Comparison of ENCODE assay signal across 8 cellular contexts in genomic region chr1:42176902-42177519, GRCh38. TPM values are rescaled to one million over a fixed set of nuclear protein-coding genes. Genes with fewer than 3 reads are reported as not detected.
DNase-seq lines count a peak whose midpoint lies in the region; ATAC-seq, FAIRE-seq and TF ChIP-seq lines count a peak whose summit lies in the region.

No MANE protein-coding gene starts in this region.

- WGBS in HepG2 (ENCODE audit: low lambda C conversion rate): 87% methylated on average over 4 of the region's 4 CpGs
- 75 to 76% methylated on average over 4 of the region's 4 CpGs for WGBS in sigmoid colon, 2 donors

- POLR2A ChIA-PET in MCF 10A (lab: Yijun Ruan, JAX) (interaction anchor here (0.6 to 1.1 kb wide), 4 partner anchors 25 to 159 kb away, joined by 3 read pairs; no protein-coding TSS in a partner anchor), HepG2 (lab: Yijun Ruan, JAX) (no interaction called here)

- H3K9ac ChIP-seq in HepG2 (ENCODE audit: insufficient read depth, low read depth, low read length): no peak overlapping the region

- TF ChIP-seq RAD21 in HepG2 (CRISPR knock-in tag; IDR thresholded peaks at IDR 0.05): peak; percentile 42; the same call in 1 of the 2 replicates

- intact Hi-C loops in CD14-positive monocyte (cut with micrococcal nuclease): loop anchor here in 1 of 2 donors (10.0 kb wide), 1 partner anchor 602 kb away; no protein-coding TSS in a partner anchor
- intact Hi-C loops in MCF 10A (cut with micrococcal nuclease): loop anchor here (1.0 to 2.0 kb wide), 2 partner anchors 157 to 286 kb away; partner anchors contain the start of gene CCDC30
- intact Hi-C loops in HepG2 (cut with micrococcal nuclease; ENCODE audit: unreplicated experiment): no loop called here
- intact Hi-C loops in sigmoid colon (cut with DNase I): loop anchor here (5.0 to 10.0 kb wide), 2 partner anchors 278 to 795 kb away; partner anchors contain the start of genes PPCS and ZMYND12

- H3K27ac ChIP-seq in HepG2 (ENCODE audit: extremely low read length, insufficient read depth, low read length) (no peak overlapping the region), sigmoid colon (no peak overlapping the region)

- no peak overlapping the region for H2AFZ ChIP-seq in HepG2 (ENCODE audit: low read length)

- no peaks in the 10 kb centered on the region for H3K79me2 ChIP-seq in HepG2 (ENCODE audit: insufficient read depth, low read length)

- H3K4me3 Mint-ChIP-seq in CD14-positive monocyte: no peak overlapping the region
- H3K4me3 Mint-ChIP-seq in MCF 10A (ENCODE audit: unreplicated experiment): no peak overlapping the region

- H3K27me3 ChIP-seq in HepG2 (ENCODE audit: control insufficient read depth in 1 of 2, insufficient read depth in 2 of 2, low read length in 2 of 2) (no peaks in the 10 kb centered on the region), sigmoid colon (no peaks in the 10 kb centered on the region)

- ATAC-seq in HepG2: peak; percentile 73

- H3K27ac Mint-ChIP-seq in CD14-positive monocyte: no peak overlapping the region
- H3K27ac Mint-ChIP-seq in MCF 10A (ENCODE audit: low read depth, unreplicated experiment): no peak overlapping the region

- H3K4me1 ChIP-seq in HepG2 (ENCODE audit: insufficient read depth, low read length): peaks cover 9% of the 10 kb centered on the region
- H3K4me1 ChIP-seq in sigmoid colon: peaks cover 0 to 44% (median 23%) of the 10 kb centered on the region in 4 donors

- peaks cover 0 to 2% (median 1%) of the 10 kb centered on the region in 3 donors for H3K27me3 Mint-ChIP-seq in CD14-positive monocyte (ENCODE audit: low read depth in 3 of 3)
- no peaks in the 10 kb centered on the region for H3K27me3 Mint-ChIP-seq in MCF 10A (ENCODE audit: insufficient read depth, unreplicated experiment)

- TF ChIP-seq POLR2A in HepG2 (IDR thresholded peaks at IDR 0.05; ENCODE audit: insufficient read depth in 1 of 2, low read depth in 2 of 2, low read length in 2 of 2) (no peak), sigmoid colon (IDR thresholded peaks at IDR 0.05) (no peak)

- no peak for TF ChIP-seq EP300 in HepG2 (IDR thresholded peaks at IDR 0.05; ENCODE audit: low read depth in 2 of 2, low read length in 2 of 2)
- TF ChIP-seq EP300 in HepG2 (CRISPR knock-in tag; IDR thresholded peaks at IDR 0.05; ENCODE audit: borderline replicate concordance): no peak
- no peak for TF ChIP-seq EP300 in sigmoid colon (IDR thresholded peaks at IDR 0.05)

- TF ChIP-seq CTCF in CD14-positive monocyte (IDR thresholded peaks at IDR 0.05) (peak; percentile 77), GM12875 (IDR thresholded peaks at IDR 0.05; ENCODE audit: borderline replicate concordance, insufficient read depth, low read depth, low read length) (peak; percentile 79), MCF 10A (IDR thresholded peaks at IDR 0.05; ENCODE audit: unreplicated experiment) (peak; percentile 73), HepG2 (CRISPR knock-in tag; IDR thresholded peaks at IDR 0.05) (peak; percentile 77), sigmoid colon (IDR thresholded peaks at IDR 0.05) (peak in 2 of 4 experiments; percentile 57 to 59)

- DNase-seq in CD14-positive monocyte (ENCODE audit: low spot score): no peak
- DNase-seq in NCI-H460 (ENCODE audit: extremely low read depth, low read depth): peak; percentile 30
- DNase-seq in MCF 10A (ENCODE audit: unreplicated experiment): peak; percentile 57
- peak; percentile 51 for DNase-seq in HepG2 (ENCODE audit: low spot score)
- DNase-seq in NCI-H187 treated with DMSO at 0.1 percent for 48 hours (lab: John Stamatoyannopoulos, UW): no peak
- no peak for DNase-seq in cortex of kidney (lab: John Stamatoyannopoulos, UW)
- no peak for DNase-seq in sigmoid colon

- H3K9me3 Mint-ChIP-seq in CD14-positive monocyte (no peaks in the 10 kb centered on the region), MCF 10A (ENCODE audit: unreplicated experiment) (no peaks in the 10 kb centered on the region)

- no peaks in the 10 kb centered on the region for H4K20me1 ChIP-seq in HepG2 (ENCODE audit: insufficient read depth, low read length)

- H3K36me3 Mint-ChIP-seq in CD14-positive monocyte (peaks cover 31 to 37% of the 10 kb centered on the region in 2 donors), MCF 10A (ENCODE audit: insufficient read depth, unreplicated experiment) (peaks cover 24% of the 10 kb centered on the region)

- CTCF ChIA-PET in MCF 10A (lab: Yijun Ruan, JAX) (interaction anchor here (0.5 to 1.7 kb wide), 9 partner anchors 8 to 280 kb away, joined by 3 to 5 read pairs (median 4); no protein-coding TSS in a partner anchor), HepG2 (lab: Yijun Ruan, JAX; ENCODE audit: low intra/inter-chr PET ratio, low total read pairs) (no interaction called here)

- H3K4me1 Mint-ChIP-seq in CD14-positive monocyte (no peaks in the 10 kb centered on the region), MCF 10A (ENCODE audit: insufficient read depth, unreplicated experiment) (peaks cover 23% of the 10 kb centered on the region)

- H3K4me3 ChIP-seq in GM12875 (ENCODE audit: low read depth, low read length): no peak overlapping the region
- no peak overlapping the region for H3K4me3 ChIP-seq in HepG2 (replicated peaks in 1 of 3; ENCODE audit: insufficient read depth in 1 of 3, low read depth in 2 of 3, low read length in 3 of 3)
- no peak overlapping the region for H3K4me3 ChIP-seq in sigmoid colon

- H3K9me3 ChIP-seq in HepG2 (ENCODE audit: low read length) (no peaks in the 10 kb centered on the region), sigmoid colon (no peaks in the 10 kb centered on the region)

- H3K36me3 ChIP-seq in HepG2 (replicated peaks in 1 of 2; ENCODE audit: control insufficient read depth in 1 of 2, insufficient read depth in 2 of 2, low read length in 2 of 2) (peaks cover 6 to 25% of the 10 kb centered on the region in 2 experiments; a peak in 3 of 5 replicates), sigmoid colon (peaks cover 0 to 13% (median 4%) of the 10 kb centered on the region in 4 donors)

- no peak overlapping the region for H3K4me2 ChIP-seq in HepG2 (ENCODE audit: low read depth, low read length)

- in situ Hi-C loops in HepG2 (cut with HindIII; ENCODE audit: extremely low pct_ligation_motif_present, low pct_unique_long_range_greater_than_20kb): no loop called here

- BruUV-seq in MCF 10A (replicated peaks; lab: Mats Ljungman, UMichigan) (no TSS peak), HepG2 (replicated peaks; lab: Mats Ljungman, UMichigan) (no TSS peak)

- peak; percentile 68 for FAIRE-seq in HepG2 (lab: Jason Lieb, UNC)

RNA-seq across cellular contexts. Expression of gene GUCA2A, which starts 12.5 kb away (rescaled TPM):
- polyA plus RNA-seq in CD14-positive monocyte (not detected), HepG2 (2011; rRNA removed) (not detected in 2 replicates), sigmoid colon (100 to 1,000 TPM; 476 to 950 (median 570) TPM)
- total RNA-seq in NCI-H460 (2014; rRNA removed; shearing (Covaris generic)): not detected in 2 replicates
- polyA plus RNA-seq in NCI-H460 (2014; cell fraction: nucleus; rRNA removed): not detected in 2 replicates
- total RNA-seq in MCF 10A (2022) (not detected in 2 replicates), HepG2 (2016; rRNA removed; fragmentation: Illumina TruSeq; extraction: Trizol) (not detected in 2 replicates), sigmoid colon (1 to 10 TPM in 1 of 4 donors, not detected in 3; 2.2 TPM)
- not detected in 2 replicates for total RNA-seq in HepG2 (2016; cell fraction: cytosol; rRNA removed; fragmentation: Illumina TruSeq; extraction: Trizol; ENCODE audit: low read depth)
- not detected in 2 replicates for total RNA-seq in HepG2 (2016; cell fraction: insoluble cytoplasmic fraction; rRNA removed; fragmentation: Illumina TruSeq; extraction: Trizol)
- total RNA-seq in HepG2 (2016; cell fraction: membrane; rRNA removed; fragmentation: Illumina TruSeq; extraction: Trizol): not detected in 2 replicates
- not detected in 2 replicates for total RNA-seq in HepG2 (2016; cell fraction: nucleus; rRNA removed; fragmentation: Illumina TruSeq; extraction: Trizol)
- polyA plus RNA-seq in HepG2 (2011; cell fraction: cytosol; rRNA removed): 0.13 TPM in 1 of 2 replicates, not detected in the other
- polyA plus RNA-seq in HepG2 (2011; cell fraction: nucleus; rRNA removed): not detected in 2 replicates
- polyA plus RNA-seq in HepG2 (2012): not detected in 2 replicates
- polyA plus RNA-seq in HepG2 (2016; cell fraction: cytosol; fragmentation: Illumina TruSeq; extraction: Trizol; ENCODE audit: low read depth): not detected in 2 replicates
- not detected in 2 replicates for polyA plus RNA-seq in HepG2 (2016; cell fraction: insoluble cytoplasmic fraction; fragmentation: Illumina TruSeq; extraction: Trizol; ENCODE audit: low read depth)
- not detected in 2 replicates for polyA plus RNA-seq in HepG2 (2016; cell fraction: membrane; fragmentation: Illumina TruSeq; extraction: Trizol; ENCODE audit: low read depth)
- polyA plus RNA-seq in HepG2 (2016; cell fraction: nucleus; fragmentation: Illumina TruSeq; extraction: Trizol; ENCODE audit: insufficient read depth, low read depth): not detected in 2 replicates
- not detected in 2 replicates for polyA minus RNA-seq in HepG2 (2011; rRNA and poly(A)+ RNA removed; ENCODE audit: low replicate concordance)
- polyA minus RNA-seq in HepG2 (2011; cell fraction: cytosol; rRNA and poly(A)+ RNA removed): not detected in 2 replicates
- not detected in 2 replicates for polyA minus RNA-seq in HepG2 (2011; cell fraction: nucleus; rRNA and poly(A)+ RNA removed)

RNA-seq across cellular contexts. Expression of gene GUCA2B, which starts 23.8 kb away (rescaled TPM):
- polyA plus RNA-seq in CD14-positive monocyte (not detected), HepG2 (2011; rRNA removed) (not detected in 2 replicates), sigmoid colon (100 to 1,000 TPM; 168 to 874 (median 480) TPM)
- not detected in 2 replicates for total RNA-seq in NCI-H460 (2014; rRNA removed; shearing (Covaris generic))
- polyA plus RNA-seq in NCI-H460 (2014; cell fraction: nucleus; rRNA removed): not detected in 2 replicates
- total RNA-seq in MCF 10A (2022) (not detected in 2 replicates), HepG2 (2016; rRNA removed; fragmentation: Illumina TruSeq; extraction: Trizol) (not detected in 2 replicates), sigmoid colon (1 to 10 TPM in 1 of 4 donors, not detected in 3; 6.7 TPM)
- not detected in 2 replicates for total RNA-seq in HepG2 (2016; cell fraction: cytosol; rRNA removed; fragmentation: Illumina TruSeq; extraction: Trizol; ENCODE audit: low read depth)
- not detected in 2 replicates for total RNA-seq in HepG2 (2016; cell fraction: insoluble cytoplasmic fraction; rRNA removed; fragmentation: Illumina TruSeq; extraction: Trizol)
- total RNA-seq in HepG2 (2016; cell fraction: membrane; rRNA removed; fragmentation: Illumina TruSeq; extraction: Trizol): not detected in 2 replicates
- total RNA-seq in HepG2 (2016; cell fraction: nucleus; rRNA removed; fragmentation: Illumina TruSeq; extraction: Trizol): not detected in 2 replicates
- polyA plus RNA-seq in HepG2 (2011; cell fraction: cytosol; rRNA removed): not detected in 2 replicates
- not detected in 2 replicates for polyA plus RNA-seq in HepG2 (2011; cell fraction: nucleus; rRNA removed)
- polyA plus RNA-seq in HepG2 (2012): not detected in 2 replicates
- not detected in 2 replicates for polyA plus RNA-seq in HepG2 (2016; cell fraction: cytosol; fragmentation: Illumina TruSeq; extraction: Trizol; ENCODE audit: low read depth)
- not detected in 2 replicates for polyA plus RNA-seq in HepG2 (2016; cell fraction: insoluble cytoplasmic fraction; fragmentation: Illumina TruSeq; extraction: Trizol; ENCODE audit: low read depth)
- polyA plus RNA-seq in HepG2 (2016; cell fraction: membrane; fragmentation: Illumina TruSeq; extraction: Trizol; ENCODE audit: low read depth): not detected in 2 replicates
- not detected in 2 replicates for polyA plus RNA-seq in HepG2 (2016; cell fraction: nucleus; fragmentation: Illumina TruSeq; extraction: Trizol; ENCODE audit: insufficient read depth, low read depth)
- not detected in 2 replicates for polyA minus RNA-seq in HepG2 (2011; rRNA and poly(A)+ RNA removed; ENCODE audit: low replicate concordance)
- not detected in 2 replicates for polyA minus RNA-seq in HepG2 (2011; cell fraction: cytosol; rRNA and poly(A)+ RNA removed)
- not detected in 2 replicates for polyA minus RNA-seq in HepG2 (2011; cell fraction: nucleus; rRNA and poly(A)+ RNA removed)

Comparison
In these comparisons a context has a peak if more than half of its experiments do, and no peak if none do; other contexts are left out.
1. DNase-seq: peak in NCI-H460 (single experiment), MCF 10A (single experiment) and HepG2 (single experiment); none in CD14-positive monocyte (single experiment), NCI-H187 treated with DMSO at 0.1 percent for 48 hours (single experiment), cortex of kidney (single experiment) and sigmoid colon (single experiment).